8 cellular contexts compared by ENCODE assay signal in the genomic region with DNA sequence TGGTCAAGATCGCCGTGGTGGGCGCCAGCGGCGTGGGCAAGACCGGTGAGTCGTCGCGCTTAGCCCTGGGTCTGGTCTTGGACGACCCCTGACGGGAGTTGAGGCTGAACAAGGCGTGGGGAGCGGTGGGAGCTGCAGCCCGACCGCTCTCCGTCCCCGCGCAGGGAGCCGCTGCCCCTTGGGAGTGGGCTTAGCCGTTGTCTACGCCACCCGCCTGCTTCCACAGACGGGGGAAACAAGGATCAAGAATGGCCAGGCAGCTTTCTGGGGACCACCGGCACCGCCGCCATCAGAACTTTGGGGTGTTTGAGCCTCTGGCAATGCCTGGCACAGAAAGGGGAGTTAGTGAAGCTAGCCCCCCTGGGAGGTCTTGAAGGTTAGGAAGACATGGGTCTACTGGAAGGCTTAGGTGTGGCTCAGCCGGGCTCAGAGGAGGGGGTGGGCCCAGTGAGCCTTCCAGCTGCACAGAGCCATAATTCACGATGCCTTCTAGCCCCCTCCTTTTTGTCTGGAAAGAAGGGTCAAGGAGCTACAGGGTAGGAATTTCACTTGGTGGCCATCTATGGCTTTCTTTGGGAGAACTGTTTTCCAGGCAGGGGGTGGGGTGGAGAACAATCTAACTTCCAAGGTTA. TPM values are rescaled to one million over a fixed set of nuclear protein-coding genes. Genes with fewer than 3 reads are reported as not detected.
DNase-seq lines count a peak whose midpoint lies in the region; ATAC-seq and TF ChIP-seq lines count a peak whose summit lies in the region.

No MANE protein-coding gene starts in this region.

- no peaks in the 10 kb centered on the region for H3K9me3 Mint-ChIP-seq in natural killer cell treated with Interleukin-12 subunit alpha and Interleukin-12 subunit beta and Interleukin-15 and Interleukin-18, amount 100 ng/mL, for 72 hours

- H2AFZ ChIP-seq in MM.1S (ENCODE audit: low read length), result peak overlapping the region; percentile 87

- DNase-seq in MM.1S (no peak), dorsolateral prefrontal cortex (no peak), ureter (ENCODE audit: low spot score) (no peak), sciatic nerve (ENCODE audit: low spot score) (no peak)
- DNase-seq in natural killer cell treated with Interleukin-12 subunit alpha and Interleukin-12 subunit beta and Interleukin-15 and Interleukin-18, amount 100 ng/mL, for 72 hours (ENCODE audit: low spot score), result no peak
- DNase-seq in stimulated activated CD4-positive, alpha-beta T cell treated with anti-CD3 and anti-CD28 coated beads, Interleukin-12 subunit alpha, Interleukin-12 subunit beta, amount 100 ng/mL, for 4 hours, result no peak

- H3K36me3 ChIP-seq in BLaER1 treated with 17β-estradiol and CSF1 and Interleukin-3, amounts not matched to agents 10 nM and 100 nM, result peaks cover 0 to 8% (median 0%) of the 10 kb centered on the region in 11 experiments; a peak in 4 of 22 replicates
- H3K36me3 ChIP-seq in MM.1S (replicated peaks; ENCODE audit: insufficient read depth, low read length), result no peaks in the 10 kb centered on the region

- no peaks in the 10 kb centered on the region for H3K79me2 ChIP-seq in MM.1S (ENCODE audit: low read length)

- TF ChIP-seq CTCF in MM.1S (IDR thresholded peaks at IDR 0.05; ENCODE audit: low read length) (no peak), dorsolateral prefrontal cortex (IDR thresholded peaks at IDR 0.05 in 54 of 56, conservative IDR thresholded peaks at IDR 0.05 in 2 of 56; ENCODE audit: low read depth in 1 of 56, partially characterized antibody in 56 of 56) (no peak)

- H3K9me3 ChIP-seq in BLaER1 treated with 17β-estradiol and CSF1 and Interleukin-3, amounts not matched to agents 10 nM and 100 nM (replicated peaks in 1 of 11), result peaks cover 24 to 47% (median 34%) of the 10 kb centered on the region in 11 experiments
- H3K9me3 ChIP-seq in MM.1S (replicated peaks; ENCODE audit: insufficient read depth, low read length), result no peaks in the 10 kb centered on the region

- H3F3A ChIP-seq in MM.1S (ENCODE audit: insufficient read depth, low read length), result no peaks in the 10 kb centered on the region

- H3K27ac ChIP-seq in BLaER1 treated with 17β-estradiol and CSF1 and Interleukin-3, amounts not matched to agents 10 nM and 100 nM, result no peak overlapping the region
- no peak overlapping the region for H3K27ac ChIP-seq in MM.1S (ENCODE audit: low read length)
- H3K27ac ChIP-seq in dorsolateral prefrontal cortex, result peak overlapping the region in 46 of 59 donors; percentile 5 to 90 (median 70)

- no peaks in the 10 kb centered on the region for H3K36me3 Mint-ChIP-seq in natural killer cell treated with Interleukin-12 subunit alpha and Interleukin-12 subunit beta and Interleukin-15 and Interleukin-18, amount 100 ng/mL, for 72 hours

- peak overlapping the region in 5 of 11 experiments; percentile 2 to 68 (median 63); a peak in 6 of 22 replicates for H3K9ac ChIP-seq in BLaER1 treated with 17β-estradiol and CSF1 and Interleukin-3, amounts not matched to agents 10 nM and 100 nM
- H3K9ac ChIP-seq in MM.1S (ENCODE audit: low read length), result no peak overlapping the region

- H3K4me2 ChIP-seq in BLaER1 treated with 17β-estradiol and CSF1 and Interleukin-3, amounts not matched to agents 10 nM and 100 nM, result peak overlapping the region; percentile 71 to 96 (median 86)
- peak overlapping the region; percentile 98 for H3K4me2 ChIP-seq in MM.1S (ENCODE audit: low read depth, low read length)

- H3K27me3 Mint-ChIP-seq in natural killer cell treated with Interleukin-12 subunit alpha and Interleukin-12 subunit beta and Interleukin-15 and Interleukin-18, amount 100 ng/mL, for 72 hours, result peaks cover 28 to 50% of the 10 kb centered on the region in 2 donors

- intact Hi-C loops in dorsolateral prefrontal cortex (cut with DNase I), result loop anchor here (5.0 kb wide), 1 partner anchor 150 kb away; no protein-coding TSS in a partner anchor
- intact Hi-C loops in sciatic nerve (cut with DNase I), result no loop called here

- H3K9me2 ChIP-seq in MM.1S (replicated peaks; ENCODE audit: insufficient read depth, low read length), result no peaks in the 10 kb centered on the region

- ATAC-seq in natural killer cell treated with Interleukin-12 subunit alpha and Interleukin-12 subunit beta and Interleukin-15 and Interleukin-18, amount 100 ng/mL, for 72 hours, result no peak
- ATAC-seq in sciatic nerve (no peak), HG03521 (IDR thresholded peaks at IDR 0.05; ENCODE audit: unreplicated experiment) (no peak)

- peaks cover 8 to 19% (median 15%) of the 10 kb centered on the region in 10 experiments; a peak in 17 of 20 replicates for H3K4me1 ChIP-seq in BLaER1 treated with 17β-estradiol and CSF1 and Interleukin-3, amounts not matched to agents 10 nM and 100 nM
- no peaks in the 10 kb centered on the region for H3K4me1 ChIP-seq in MM.1S (ENCODE audit: low read length)

- H3K4me1 Mint-ChIP-seq in natural killer cell treated with Interleukin-12 subunit alpha and Interleukin-12 subunit beta and Interleukin-15 and Interleukin-18, amount 100 ng/mL, for 72 hours (ENCODE audit: low read depth in 2 of 2), result peaks cover 9 to 11% of the 10 kb centered on the region in 2 donors

- H3K27ac Mint-ChIP-seq in natural killer cell treated with Interleukin-12 subunit alpha and Interleukin-12 subunit beta and Interleukin-15 and Interleukin-18, amount 100 ng/mL, for 72 hours, result no peak overlapping the region

- H3K4me3 Mint-ChIP-seq in natural killer cell treated with Interleukin-12 subunit alpha and Interleukin-12 subunit beta and Interleukin-15 and Interleukin-18, amount 100 ng/mL, for 72 hours, result peak overlapping the region; percentile 77

- peaks cover 38 to 47% (median 39%) of the 10 kb centered on the region in 11 experiments for H3K27me3 ChIP-seq in BLaER1 treated with 17β-estradiol and CSF1 and Interleukin-3, amounts not matched to agents 10 nM and 100 nM
- H3K27me3 ChIP-seq in MM.1S (replicated peaks; ENCODE audit: insufficient read depth, low read length), result no peaks in the 10 kb centered on the region
- no peaks in the 10 kb centered on the region for H3K27me3 ChIP-seq in dorsolateral prefrontal cortex

- peaks cover 0 to 4% (median 0%) of the 10 kb centered on the region in 11 experiments; a peak in 1 of 22 replicates for H4K20me1 ChIP-seq in BLaER1 treated with 17β-estradiol and CSF1 and Interleukin-3, amounts not matched to agents 10 nM and 100 nM
- no peaks in the 10 kb centered on the region for H4K20me1 ChIP-seq in MM.1S (ENCODE audit: insufficient read depth, low read length)

- H3K4me3 ChIP-seq in BLaER1 treated with 17β-estradiol and CSF1 and Interleukin-3, amounts not matched to agents 10 nM and 100 nM, result peak overlapping the region; percentile 56 to 72 (median 63)
- H3K4me3 ChIP-seq in MM.1S (ENCODE audit: low read length), result peak overlapping the region; percentile 61
- peak overlapping the region; percentile 54 to 86 (median 74) for H3K4me3 ChIP-seq in dorsolateral prefrontal cortex

RNA-seq across cellular contexts. Expression of gene RASL11B, which starts 0.6 kb away (rescaled TPM):
- total RNA-seq in dorsolateral prefrontal cortex (10 to 100 TPM in 103 of 120 experiments, 1 to 10 TPM in 17; 4.6 to 31.0 (median 16.9) TPM), ureter (14.5 TPM), sciatic nerve (2.5 TPM)
- total RNA-seq in natural killer cell treated with Interleukin-12 subunit alpha and Interleukin-12 subunit beta and Interleukin-15 and Interleukin-18, amount 100 ng/mL, for 72 hours, result not detected

Comparison
In these comparisons a context has a peak if more than half of its experiments do, and no peak if none do; other contexts are left out.
1. H3K27ac ChIP-seq: peak in dorsolateral prefrontal cortex (46 of 59); none in BLaER1 treated with 17β-estradiol and CSF1 and Interleukin-3, amounts not matched to agents 10 nM and 100 nM (0 of 11) and MM.1S (single experiment).
2. Peak in every context shown above with its lines, with median percentiles within 50 percentile points of each other: H3K4me3 ChIP-seq.